ENCODE assay signal across 1 cellular context in the genomic region with DNA sequence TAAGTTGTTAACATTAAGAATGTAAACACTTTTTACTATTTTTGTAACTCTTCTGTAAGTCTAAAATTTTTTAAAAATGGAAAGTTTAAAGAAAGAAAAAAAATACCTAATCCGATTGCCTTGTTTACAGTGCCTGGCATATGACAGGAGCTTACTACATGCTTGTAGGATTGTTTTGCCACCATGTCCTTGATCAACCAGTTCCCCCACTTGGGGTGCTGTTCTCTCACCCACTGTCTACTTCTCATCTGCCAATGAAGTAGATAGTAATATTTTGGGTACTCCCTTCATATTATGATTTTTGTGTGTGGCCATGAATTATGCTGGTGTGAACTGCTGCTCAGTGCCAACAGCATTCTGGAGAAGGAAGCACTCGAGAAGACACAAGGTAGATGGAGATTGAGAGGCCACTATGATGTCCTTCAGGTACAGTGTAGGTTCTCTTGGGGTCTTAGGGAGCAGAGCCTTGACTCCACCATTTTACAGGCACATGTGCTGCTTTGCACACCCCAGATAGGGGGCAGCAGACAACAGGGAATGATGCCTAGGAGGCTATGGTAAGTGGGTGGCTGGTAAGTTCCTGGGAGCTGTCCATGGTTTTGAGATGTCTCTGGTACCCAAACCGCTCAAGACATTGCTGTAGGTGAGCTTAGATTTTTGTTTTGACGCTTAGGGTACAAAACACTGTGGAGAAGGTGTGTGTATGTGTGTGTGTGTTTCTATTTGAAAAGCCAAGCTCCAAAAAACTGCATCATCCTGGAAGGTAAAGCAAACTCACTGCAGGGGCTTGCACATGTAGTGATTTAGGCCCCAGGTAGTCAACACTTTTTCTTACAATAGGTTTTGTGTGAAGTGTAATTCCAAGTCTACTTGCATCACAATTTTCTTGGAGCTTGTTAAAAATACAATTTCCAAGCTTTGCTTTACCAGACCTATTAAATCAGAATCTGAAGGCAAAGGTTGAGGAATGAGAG.
A peak's percentile ranks its signal among the peaks of the same experiment; 100 is the strongest.
TF ChIP-seq lines count a peak whose summit lies in the region.

No MANE protein-coding gene starts in this region.

TF ChIP-seq in HepG2, 621 proteins besides CTCF, POLR2A, EP300 and RAD21 (continued from another document and continues in another):
- TF ChIP-seq, protein P1, sequence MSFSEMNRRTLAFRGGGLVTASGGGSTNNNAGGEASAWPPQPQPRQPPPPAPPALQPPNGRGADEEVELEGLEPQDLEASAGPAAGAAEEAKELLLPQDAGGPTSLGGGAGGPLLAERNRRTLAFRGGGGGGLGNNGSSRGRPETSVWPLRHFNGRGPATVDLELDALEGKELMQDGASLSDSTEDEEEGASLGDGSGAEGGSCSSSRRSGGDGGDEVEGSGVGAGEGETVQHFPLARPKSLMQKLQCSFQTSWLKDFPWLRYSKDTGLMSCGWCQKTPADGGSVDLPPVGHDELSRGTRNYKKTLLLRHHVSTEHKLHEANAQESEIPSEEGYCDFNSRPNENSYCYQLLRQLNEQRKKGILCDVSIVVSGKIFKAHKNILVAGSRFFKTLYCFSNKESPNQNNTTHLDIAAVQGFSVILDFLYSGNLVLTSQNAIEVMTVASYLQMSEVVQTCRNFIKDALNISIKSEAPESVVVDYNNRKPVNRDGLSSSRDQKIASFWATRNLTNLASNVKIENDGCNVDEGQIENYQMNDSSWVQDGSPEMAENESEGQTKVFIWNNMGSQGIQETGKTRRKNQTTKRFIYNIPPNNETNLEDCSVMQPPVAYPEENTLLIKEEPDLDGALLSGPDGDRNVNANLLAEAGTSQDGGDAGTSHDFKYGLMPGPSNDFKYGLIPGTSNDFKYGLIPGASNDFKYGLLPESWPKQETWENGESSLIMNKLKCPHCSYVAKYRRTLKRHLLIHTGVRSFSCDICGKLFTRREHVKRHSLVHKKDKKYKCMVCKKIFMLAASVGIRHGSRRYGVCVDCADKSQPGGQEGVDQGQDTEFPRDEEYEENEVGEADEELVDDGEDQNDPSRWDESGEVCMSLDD (CRISPR knock-in tag; IDR thresholded peaks at IDR 0.05; ENCODE audit: borderline replicate concordance): no peak; the same call in 1 of the 2 replicates
- peak; percentile 83; the same call in 1 of the 2 replicates for TF ChIP-seq ZFP37 (CRISPR knock-in tag; IDR thresholded peaks at IDR 0.05; ENCODE audit: borderline replicate concordance)
- TF ChIP-seq ZC3H13 (CRISPR knock-in tag; IDR thresholded peaks at IDR 0.05): no peak
- TF ChIP-seq SPEN (CRISPR knock-in tag; IDR thresholded peaks at IDR 0.05; ENCODE audit: low read depth): no peak
- TF ChIP-seq STAG1 (CRISPR knock-in tag; IDR thresholded peaks at IDR 0.05): peak; percentile 97
- no peak for TF ChIP-seq BRCA1 (CRISPR knock-in tag; IDR thresholded peaks at IDR 0.05)
- TF ChIP-seq ZNF124 (CRISPR knock-in tag; IDR thresholded peaks at IDR 0.05): 0 out of 2 replicates have a peak, but pooled peaks have one; percentile 35
- TF ChIP-seq, protein P2, sequence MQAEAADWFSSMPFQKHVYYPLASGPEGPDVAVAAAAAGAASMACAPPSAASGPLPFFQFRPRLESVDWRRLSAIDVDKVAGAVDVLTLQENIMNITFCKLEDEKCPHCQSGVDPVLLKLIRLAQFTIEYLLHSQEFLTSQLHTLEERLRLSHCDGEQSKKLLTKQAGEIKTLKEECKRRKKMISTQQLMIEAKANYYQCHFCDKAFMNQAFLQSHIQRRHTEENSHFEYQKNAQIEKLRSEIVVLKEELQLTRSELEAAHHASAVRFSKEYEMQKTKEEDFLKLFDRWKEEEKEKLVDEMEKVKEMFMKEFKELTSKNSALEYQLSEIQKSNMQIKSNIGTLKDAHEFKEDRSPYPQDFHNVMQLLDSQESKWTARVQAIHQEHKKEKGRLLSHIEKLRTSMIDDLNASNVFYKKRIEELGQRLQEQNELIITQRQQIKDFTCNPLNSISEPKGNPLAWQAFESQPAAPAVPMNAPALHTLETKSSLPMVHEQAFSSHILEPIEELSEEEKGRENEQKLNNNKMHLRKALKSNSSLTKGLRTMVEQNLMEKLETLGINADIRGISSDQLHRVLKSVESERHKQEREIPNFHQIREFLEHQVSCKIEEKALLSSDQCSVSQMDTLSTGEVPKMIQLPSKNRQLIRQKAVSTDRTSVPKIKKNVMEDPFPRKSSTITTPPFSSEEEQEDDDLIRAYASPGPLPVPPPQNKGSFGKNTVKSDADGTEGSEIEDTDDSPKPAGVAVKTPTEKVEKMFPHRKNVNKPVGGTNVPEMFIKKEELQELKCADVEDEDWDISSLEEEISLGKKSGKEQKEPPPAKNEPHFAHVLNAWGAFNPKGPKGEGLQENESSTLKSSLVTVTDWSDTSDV (CRISPR knock-in tag; IDR thresholded peaks at IDR 0.05): no peak
- TF ChIP-seq, protein P3, sequence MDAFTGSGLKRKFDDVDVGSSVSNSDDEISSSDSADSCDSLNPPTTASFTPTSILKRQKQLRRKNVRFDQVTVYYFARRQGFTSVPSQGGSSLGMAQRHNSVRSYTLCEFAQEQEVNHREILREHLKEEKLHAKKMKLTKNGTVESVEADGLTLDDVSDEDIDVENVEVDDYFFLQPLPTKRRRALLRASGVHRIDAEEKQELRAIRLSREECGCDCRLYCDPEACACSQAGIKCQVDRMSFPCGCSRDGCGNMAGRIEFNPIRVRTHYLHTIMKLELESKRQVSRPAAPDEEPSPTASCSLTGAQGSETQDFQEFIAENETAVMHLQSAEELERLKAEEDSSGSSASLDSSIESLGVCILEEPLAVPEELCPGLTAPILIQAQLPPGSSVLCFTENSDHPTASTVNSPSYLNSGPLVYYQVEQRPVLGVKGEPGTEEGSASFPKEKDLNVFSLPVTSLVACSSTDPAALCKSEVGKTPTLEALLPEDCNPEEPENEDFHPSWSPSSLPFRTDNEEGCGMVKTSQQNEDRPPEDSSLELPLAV (CRISPR knock-in tag; conservative IDR thresholded peaks at IDR 0.05; ENCODE audit: low read depth): no peak
- TF ChIP-seq, protein P4, sequence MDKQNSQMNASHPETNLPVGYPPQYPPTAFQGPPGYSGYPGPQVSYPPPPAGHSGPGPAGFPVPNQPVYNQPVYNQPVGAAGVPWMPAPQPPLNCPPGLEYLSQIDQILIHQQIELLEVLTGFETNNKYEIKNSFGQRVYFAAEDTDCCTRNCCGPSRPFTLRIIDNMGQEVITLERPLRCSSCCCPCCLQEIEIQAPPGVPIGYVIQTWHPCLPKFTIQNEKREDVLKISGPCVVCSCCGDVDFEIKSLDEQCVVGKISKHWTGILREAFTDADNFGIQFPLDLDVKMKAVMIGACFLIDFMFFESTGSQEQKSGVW (CRISPR knock-in tag; IDR thresholded peaks at IDR 0.05; ENCODE audit: borderline replicate concordance): no peak
- TF ChIP-seq, protein P5, sequence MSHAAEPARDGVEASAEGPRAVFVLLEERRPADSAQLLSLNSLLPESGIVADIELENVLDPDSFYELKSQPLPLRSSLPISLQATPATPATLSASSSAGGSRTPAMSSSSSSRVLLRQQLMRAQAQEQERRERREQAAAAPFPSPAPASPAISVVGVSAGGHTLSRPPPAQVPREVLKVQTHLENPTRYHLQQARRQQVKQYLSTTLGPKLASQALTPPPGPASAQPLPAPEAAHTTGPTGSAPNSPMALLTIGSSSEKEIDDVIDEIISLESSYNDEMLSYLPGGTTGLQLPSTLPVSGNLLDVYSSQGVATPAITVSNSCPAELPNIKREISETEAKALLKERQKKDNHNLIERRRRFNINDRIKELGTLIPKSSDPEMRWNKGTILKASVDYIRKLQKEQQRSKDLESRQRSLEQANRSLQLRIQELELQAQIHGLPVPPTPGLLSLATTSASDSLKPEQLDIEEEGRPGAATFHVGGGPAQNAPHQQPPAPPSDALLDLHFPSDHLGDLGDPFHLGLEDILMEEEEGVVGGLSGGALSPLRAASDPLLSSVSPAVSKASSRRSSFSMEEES (CRISPR knock-in tag; IDR thresholded peaks at IDR 0.05): peak; percentile 75
- no peak for TF ChIP-seq MTF2 (CRISPR knock-in tag; IDR thresholded peaks at IDR 0.05; ENCODE audit: borderline replicate concordance)
- TF ChIP-seq ZNF652 (CRISPR knock-in tag; IDR thresholded peaks at IDR 0.05; ENCODE audit: borderline replicate concordance, low read depth): 0 out of 2 replicates have a peak, but pooled peaks have one; percentile 14
- TF ChIP-seq NBN (conservative IDR thresholded peaks at IDR 0.05): no peak
- 0 out of 2 replicates have a peak, but pooled peaks have one; percentile 56 for TF ChIP-seq ZNF431 (CRISPR knock-in tag; IDR thresholded peaks at IDR 0.05; ENCODE audit: borderline replicate concordance, low read depth)
- no peak for TF ChIP-seq SSRP1 (CRISPR knock-in tag; IDR thresholded peaks at IDR 0.05)
- no peak for TF ChIP-seq SIN3A (IDR thresholded peaks at IDR 0.05; ENCODE audit: borderline replicate concordance, low read depth, low read length)
- no peak for TF ChIP-seq ZNF629 (CRISPR knock-in tag; conservative IDR thresholded peaks at IDR 0.05)
- no peak for TF ChIP-seq POLR2AphosphoS5 (IDR thresholded peaks at IDR 0.05; ENCODE audit: low read depth, low read length)
- TF ChIP-seq POLR2G (IDR thresholded peaks at IDR 0.05; ENCODE audit: low read depth, low read length): no peak
- TF ChIP-seq JDP2 (CRISPR knock-in tag; IDR thresholded peaks at IDR 0.05; ENCODE audit: borderline replicate concordance): no peak
- TF ChIP-seq, protein P6, sequence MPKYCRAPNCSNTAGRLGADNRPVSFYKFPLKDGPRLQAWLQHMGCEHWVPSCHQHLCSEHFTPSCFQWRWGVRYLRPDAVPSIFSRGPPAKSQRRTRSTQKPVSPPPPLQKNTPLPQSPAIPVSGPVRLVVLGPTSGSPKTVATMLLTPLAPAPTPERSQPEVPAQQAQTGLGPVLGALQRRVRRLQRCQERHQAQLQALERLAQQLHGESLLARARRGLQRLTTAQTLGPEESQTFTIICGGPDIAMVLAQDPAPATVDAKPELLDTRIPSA (CRISPR knock-in tag; IDR thresholded peaks at IDR 0.05; ENCODE audit: borderline replicate concordance): no peak
- TF ChIP-seq ZNF619 (CRISPR knock-in tag; IDR thresholded peaks at IDR 0.05): no peak
- TF ChIP-seq SCMH1 (CRISPR knock-in tag; IDR thresholded peaks at IDR 0.05; ENCODE audit: borderline replicate concordance): no peak
- TF ChIP-seq, protein P7, sequence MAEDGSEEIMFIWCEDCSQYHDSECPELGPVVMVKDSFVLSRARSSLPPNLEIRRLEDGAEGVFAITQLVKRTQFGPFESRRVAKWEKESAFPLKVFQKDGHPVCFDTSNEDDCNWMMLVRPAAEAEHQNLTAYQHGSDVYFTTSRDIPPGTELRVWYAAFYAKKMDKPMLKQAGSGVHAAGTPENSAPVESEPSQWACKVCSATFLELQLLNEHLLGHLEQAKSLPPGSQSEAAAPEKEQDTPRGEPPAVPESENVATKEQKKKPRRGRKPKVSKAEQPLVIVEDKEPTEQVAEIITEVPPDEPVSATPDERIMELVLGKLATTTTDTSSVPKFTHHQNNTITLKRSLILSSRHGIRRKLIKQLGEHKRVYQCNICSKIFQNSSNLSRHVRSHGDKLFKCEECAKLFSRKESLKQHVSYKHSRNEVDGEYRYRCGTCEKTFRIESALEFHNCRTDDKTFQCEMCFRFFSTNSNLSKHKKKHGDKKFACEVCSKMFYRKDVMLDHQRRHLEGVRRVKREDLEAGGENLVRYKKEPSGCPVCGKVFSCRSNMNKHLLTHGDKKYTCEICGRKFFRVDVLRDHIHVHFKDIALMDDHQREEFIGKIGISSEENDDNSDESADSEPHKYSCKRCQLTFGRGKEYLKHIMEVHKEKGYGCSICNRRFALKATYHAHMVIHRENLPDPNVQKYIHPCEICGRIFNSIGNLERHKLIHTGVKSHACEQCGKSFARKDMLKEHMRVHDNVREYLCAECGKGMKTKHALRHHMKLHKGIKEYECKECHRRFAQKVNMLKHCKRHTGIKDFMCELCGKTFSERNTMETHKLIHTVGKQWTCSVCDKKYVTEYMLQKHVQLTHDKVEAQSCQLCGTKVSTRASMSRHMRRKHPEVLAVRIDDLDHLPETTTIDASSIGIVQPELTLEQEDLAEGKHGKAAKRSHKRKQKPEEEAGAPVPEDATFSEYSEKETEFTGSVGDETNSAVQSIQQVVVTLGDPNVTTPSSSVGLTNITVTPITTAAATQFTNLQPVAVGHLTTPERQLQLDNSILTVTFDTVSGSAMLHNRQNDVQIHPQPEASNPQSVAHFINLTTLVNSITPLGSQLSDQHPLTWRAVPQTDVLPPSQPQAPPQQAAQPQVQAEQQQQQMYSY (CRISPR knock-in tag; IDR thresholded peaks at IDR 0.05): no peak
- TF ChIP-seq GTF3A (CRISPR knock-in tag; conservative IDR thresholded peaks at IDR 0.05): no peak
- TF ChIP-seq STAT5B (CRISPR knock-in tag; IDR thresholded peaks at IDR 0.05): peak; percentile 87; the same call in 1 of the 2 replicates
- TF ChIP-seq ZNF879 (CRISPR knock-in tag; IDR thresholded peaks at IDR 0.05): no peak
- TF ChIP-seq HOXA5 (CRISPR knock-in tag; IDR thresholded peaks at IDR 0.05): peak; percentile 76; the same call in 1 of the 2 replicates
- TF ChIP-seq SRF (IDR thresholded peaks at IDR 0.05; ENCODE audit: low read depth, low read length): no peak
- peak; percentile 70; the same call in 1 of the 2 replicates for TF ChIP-seq KMT2B (CRISPR knock-in tag; IDR thresholded peaks at IDR 0.05)
- TF ChIP-seq ZNF354B (CRISPR knock-in tag; IDR thresholded peaks at IDR 0.05): no peak
- no peak for TF ChIP-seq FLYWCH1 (CRISPR knock-in tag; IDR thresholded peaks at IDR 0.05)
- peak; percentile 46; the same call in 1 of the 2 replicates for TF ChIP-seq ARNTL (CRISPR knock-in tag; IDR thresholded peaks at IDR 0.05)
- no peak for TF ChIP-seq ZFYVE20 (CRISPR knock-in tag; IDR thresholded peaks at IDR 0.05; ENCODE audit: borderline replicate concordance, low read depth)
- TF ChIP-seq ERF (CRISPR knock-in tag; IDR thresholded peaks at IDR 0.05): peak; percentile 84
- TF ChIP-seq ZNF30 (CRISPR knock-in tag; IDR thresholded peaks at IDR 0.05): no peak
- TF ChIP-seq ZFP90 (CRISPR knock-in tag; IDR thresholded peaks at IDR 0.05; ENCODE audit: borderline replicate concordance): 0 out of 2 replicates have a peak, but pooled peaks have one; percentile 39
- TF ChIP-seq ATF1 (CRISPR knock-in tag; IDR thresholded peaks at IDR 0.05): no peak
- TF ChIP-seq ELF4 (CRISPR knock-in tag; IDR thresholded peaks at IDR 0.05; ENCODE audit: borderline replicate concordance): no peak
- TF ChIP-seq ZNF614 (CRISPR knock-in tag; IDR thresholded peaks at IDR 0.05; ENCODE audit: borderline replicate concordance): no peak
- TF ChIP-seq ZNF776 (CRISPR knock-in tag; IDR thresholded peaks at IDR 0.05): no peak
- TF ChIP-seq, protein P8, sequence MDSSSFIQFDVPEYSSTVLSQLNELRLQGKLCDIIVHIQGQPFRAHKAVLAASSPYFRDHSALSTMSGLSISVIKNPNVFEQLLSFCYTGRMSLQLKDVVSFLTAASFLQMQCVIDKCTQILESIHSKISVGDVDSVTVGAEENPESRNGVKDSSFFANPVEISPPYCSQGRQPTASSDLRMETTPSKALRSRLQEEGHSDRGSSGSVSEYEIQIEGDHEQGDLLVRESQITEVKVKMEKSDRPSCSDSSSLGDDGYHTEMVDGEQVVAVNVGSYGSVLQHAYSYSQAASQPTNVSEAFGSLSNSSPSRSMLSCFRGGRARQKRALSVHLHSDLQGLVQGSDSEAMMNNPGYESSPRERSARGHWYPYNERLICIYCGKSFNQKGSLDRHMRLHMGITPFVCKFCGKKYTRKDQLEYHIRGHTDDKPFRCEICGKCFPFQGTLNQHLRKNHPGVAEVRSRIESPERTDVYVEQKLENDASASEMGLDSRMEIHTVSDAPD (CRISPR knock-in tag; IDR thresholded peaks at IDR 0.05): 0 out of 2 replicates have a peak, but pooled peaks have one; percentile 45
